Comparison of ENCODE assay signal across 9 cellular contexts in the genomic region with DNA sequence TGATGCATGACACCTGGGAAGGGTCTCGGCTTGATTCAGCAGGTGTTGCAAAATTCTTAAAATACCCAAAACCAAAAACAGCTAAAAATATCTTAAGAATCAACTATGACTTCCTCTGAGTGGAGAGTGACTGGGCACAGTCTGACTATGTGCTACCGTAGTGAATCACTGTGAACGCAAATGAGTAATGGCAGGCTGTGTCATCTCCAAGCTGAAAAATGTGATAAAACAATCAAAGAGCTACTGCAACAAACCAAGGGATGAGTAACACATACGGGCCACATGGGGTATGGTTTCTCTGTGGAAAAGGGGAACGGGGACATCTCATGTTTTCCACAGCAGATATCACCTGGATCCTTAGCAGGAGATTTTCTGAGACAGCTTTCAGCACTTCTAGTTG.
A peak's percentile ranks its signal among the peaks of the same experiment; 100 is the strongest.
DNase-seq lines count a peak whose midpoint lies in the region; ATAC-seq, FAIRE-seq and TF ChIP-seq lines count a peak whose summit lies in the region.
"Had no signal": no experiment of that assay in that cellular context is flagged by ENCODE, and none has a peak within 500 bp of the region (broad histone marks: within the 10 kb centered on the region; RNA-seq: fewer than 3 reads in every experiment).

No MANE protein-coding gene starts in this region.

- CTCF ChIA-PET in HepG2 (lab: Yijun Ruan, JAX; ENCODE audit: low intra/inter-chr PET ratio, low total read pairs) = interaction anchor here (1.3 to 1.7 kb wide), 2 partner anchors 576 to 1554 kb away, joined by 3 to 6 read pairs; no protein-coding TSS in a partner anchor

- no peak overlapping the region for H3K27ac ChIP-seq in right atrium auricular region
- no peak overlapping the region for H3K27ac ChIP-seq in HepG2 (ENCODE audit: extremely low read length, insufficient read depth, low read length)
- H3K27ac ChIP-seq: esophagus squamous epithelium had no signal

- no peak for FAIRE-seq in HepG2 (lab: Jason Lieb, UNC)

- TF ChIP-seq EP300 in HepG2 (IDR thresholded peaks at IDR 0.05; ENCODE audit: low read depth in 2 of 2, low read length in 2 of 2) (no peak), HepG2 (CRISPR knock-in tag; IDR thresholded peaks at IDR 0.05; ENCODE audit: borderline replicate concordance) (no peak)

- TF ChIP-seq CTCF in right atrium auricular region (IDR thresholded peaks at IDR 0.05) (no peak), HepG2 (CRISPR knock-in tag; IDR thresholded peaks at IDR 0.05) (no peak)

- H3K9me3 ChIP-seq in right atrium auricular region = no peaks in the 10 kb centered on the region
- no peaks in the 10 kb centered on the region for H3K9me3 ChIP-seq in HepG2 (ENCODE audit: low read length)
- H3K9me3 ChIP-seq: esophagus squamous epithelium had no signal

- POLR2A ChIA-PET in HepG2 (lab: Yijun Ruan, JAX) = no interaction called here

- H3K9ac ChIP-seq in HepG2 (ENCODE audit: insufficient read depth, low read depth, low read length) = no peak overlapping the region

- no peak for TF ChIP-seq RAD21 in HepG2 (CRISPR knock-in tag; IDR thresholded peaks at IDR 0.05)

- DNase-seq in MV-4-11 (lab: John Stamatoyannopoulos, UW) (peak; percentile 42), hepatic stellate cell (ENCODE audit: low spot score) (peak; percentile 65), right atrium auricular region (ENCODE audit: low spot score) (no peak), HepG2 (ENCODE audit: low spot score) (no peak), OCI-M1 (lab: John Stamatoyannopoulos, UW) (no peak)
- DNase-seq: esophagus squamous epithelium had no signal

- H3K4me2 ChIP-seq in HepG2 (ENCODE audit: low read depth, low read length) = no peak overlapping the region

- H3K4me1 ChIP-seq in right atrium auricular region (no peaks in the 10 kb centered on the region), HepG2 (ENCODE audit: insufficient read depth, low read length) (no peaks in the 10 kb centered on the region)
- H3K4me1 ChIP-seq: esophagus squamous epithelium had no signal

- no TSS peak for BruUV-seq in HepG2 (replicated peaks; lab: Mats Ljungman, UMichigan)

- H4K20me1 ChIP-seq in HepG2 (ENCODE audit: insufficient read depth, low read length) = no peaks in the 10 kb centered on the region

- ATAC-seq in GM18502 (IDR thresholded peaks at IDR 0.05; ENCODE audit: poor library complexity, unreplicated experiment) (peak; percentile 90), GM21825 (IDR thresholded peaks at IDR 0.05; ENCODE audit: unreplicated experiment) (peak; percentile 51), HepG2 (no peak), GM21737 (IDR thresholded peaks at IDR 0.05; ENCODE audit: unreplicated experiment) (no peak)

- intact Hi-C loops in HepG2 (cut with micrococcal nuclease; ENCODE audit: unreplicated experiment) = loop anchor here (5.0 kb wide), 1 partner anchor 869 kb away; no protein-coding TSS in a partner anchor

- H3K79me2 ChIP-seq in HepG2 (ENCODE audit: insufficient read depth, low read length) = no peaks in the 10 kb centered on the region

- H3K4me3 ChIP-seq in right atrium auricular region (no peak overlapping the region), HepG2 (replicated peaks in 1 of 3; ENCODE audit: insufficient read depth in 1 of 3, low read depth in 2 of 3, low read length in 3 of 3) (no peak overlapping the region)
- H3K4me3 ChIP-seq: esophagus squamous epithelium had no signal

- TF ChIP-seq POLR2A in HepG2 (IDR thresholded peaks at IDR 0.05; ENCODE audit: insufficient read depth in 1 of 2, low read depth in 2 of 2, low read length in 2 of 2) = no peak

- H3K36me3 ChIP-seq in right atrium auricular region (no peaks in the 10 kb centered on the region), HepG2 (replicated peaks in 1 of 2; ENCODE audit: control insufficient read depth in 1 of 2, insufficient read depth in 2 of 2, low read length in 2 of 2) (no peaks in the 10 kb centered on the region)
- H3K36me3 ChIP-seq: esophagus squamous epithelium had no signal

- 0% methylated on average over 5 of the region's 5 CpGs for WGBS in HepG2 (ENCODE audit: low lambda C conversion rate)

- no peak overlapping the region for H2AFZ ChIP-seq in HepG2 (ENCODE audit: low read length)

- in situ Hi-C loops in HepG2 (cut with HindIII; ENCODE audit: extremely low pct_ligation_motif_present, low pct_unique_long_range_greater_than_20kb) = no loop called here

- no peaks in the 10 kb centered on the region for H3K27me3 ChIP-seq in right atrium auricular region
- H3K27me3 ChIP-seq in HepG2 (ENCODE audit: control insufficient read depth in 1 of 2, insufficient read depth in 2 of 2, low read length in 2 of 2) = no peaks in the 10 kb centered on the region
- H3K27me3 ChIP-seq: esophagus squamous epithelium had no signal

TF ChIP-seq in HepG2, 621 proteins besides CTCF, POLR2A, EP300 and RAD21:
- TF ChIP-seq FOXO1 (CRISPR knock-in tag; IDR thresholded peaks at IDR 0.05) = no peak
- TF ChIP-seq, protein P1, sequence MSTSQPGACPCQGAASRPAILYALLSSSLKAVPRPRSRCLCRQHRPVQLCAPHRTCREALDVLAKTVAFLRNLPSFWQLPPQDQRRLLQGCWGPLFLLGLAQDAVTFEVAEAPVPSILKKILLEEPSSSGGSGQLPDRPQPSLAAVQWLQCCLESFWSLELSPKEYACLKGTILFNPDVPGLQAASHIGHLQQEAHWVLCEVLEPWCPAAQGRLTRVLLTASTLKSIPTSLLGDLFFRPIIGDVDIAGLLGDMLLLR (CRISPR knock-in tag; IDR thresholded peaks at IDR 0.05) = no peak
- TF ChIP-seq ATF7-NPFF (CRISPR knock-in tag; IDR thresholded peaks at IDR 0.05; ENCODE audit: low read depth) = no peak
- TF ChIP-seq DMAP1 (CRISPR knock-in tag; IDR thresholded peaks at IDR 0.05) = no peak
- no peak for TF ChIP-seq ZNF780A (CRISPR knock-in tag; IDR thresholded peaks at IDR 0.05)
- no peak for TF ChIP-seq NPAS2 (CRISPR knock-in tag; IDR thresholded peaks at IDR 0.05; ENCODE audit: borderline replicate concordance)
- TF ChIP-seq, protein P2, sequence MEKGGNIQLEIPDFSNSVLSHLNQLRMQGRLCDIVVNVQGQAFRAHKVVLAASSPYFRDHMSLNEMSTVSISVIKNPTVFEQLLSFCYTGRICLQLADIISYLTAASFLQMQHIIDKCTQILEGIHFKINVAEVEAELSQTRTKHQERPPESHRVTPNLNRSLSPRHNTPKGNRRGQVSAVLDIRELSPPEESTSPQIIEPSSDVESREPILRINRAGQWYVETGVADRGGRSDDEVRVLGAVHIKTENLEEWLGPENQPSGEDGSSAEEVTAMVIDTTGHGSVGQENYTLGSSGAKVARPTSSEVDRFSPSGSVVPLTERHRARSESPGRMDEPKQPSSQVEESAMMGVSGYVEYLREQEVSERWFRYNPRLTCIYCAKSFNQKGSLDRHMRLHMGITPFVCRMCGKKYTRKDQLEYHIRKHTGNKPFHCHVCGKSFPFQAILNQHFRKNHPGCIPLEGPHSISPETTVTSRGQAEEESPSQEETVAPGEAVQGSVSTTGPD (CRISPR knock-in tag; IDR thresholded peaks at IDR 0.05) = no peak
- no peak for TF ChIP-seq GLI4 (CRISPR knock-in tag; IDR thresholded peaks at IDR 0.05; ENCODE audit: borderline replicate concordance)
- TF ChIP-seq, protein P3, sequence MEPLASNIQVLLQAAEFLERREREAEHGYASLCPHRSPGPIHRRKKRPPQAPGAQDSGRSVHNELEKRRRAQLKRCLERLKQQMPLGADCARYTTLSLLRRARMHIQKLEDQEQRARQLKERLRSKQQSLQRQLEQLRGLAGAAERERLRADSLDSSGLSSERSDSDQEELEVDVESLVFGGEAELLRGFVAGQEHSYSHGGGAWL (CRISPR knock-in tag; IDR thresholded peaks at IDR 0.05) = no peak
- no peak for TF ChIP-seq SATB2 (CRISPR knock-in tag; IDR thresholded peaks at IDR 0.05)
- no peak for TF ChIP-seq HNF4G (IDR thresholded peaks at IDR 0.05; ENCODE audit: borderline replicate concordance, low read depth, low read length)
- no peak for TF ChIP-seq HNF4G (CRISPR knock-in tag; IDR thresholded peaks at IDR 0.05; ENCODE audit: borderline replicate concordance, low read depth)
TF ChIP-seq in HepG2: peak in this region for 0.

Comparison
In these comparisons a context has a peak if more than half of its experiments do, and no peak if none do; other contexts are left out.
1. ATAC-seq: peak in GM18502 (single experiment) and GM21825 (single experiment); none in HepG2 (single experiment) and GM21737 (single experiment).
2. DNase-seq: peak in MV-4-11 (single experiment) and hepatic stellate cell (single experiment); none in right atrium auricular region (single experiment), HepG2 (single experiment) and OCI-M1 (single experiment).